In genomic region chr14:97697772-97698171, GRCh38 we compare ENCODE assay signal across 13 cellular contexts.
A peak's percentile ranks its signal among the peaks of the same experiment; 100 is the strongest.
DNase-seq lines count a peak whose midpoint lies in the region; ATAC-seq and TF ChIP-seq lines count a peak whose summit lies in the region.
"Had no signal": no experiment of that assay in that cellular context is flagged by ENCODE, and none has a peak within 500 bp of the region (broad histone marks: within the 10 kb centered on the region; RNA-seq: fewer than 3 reads in every experiment).

No MANE protein-coding gene starts in this region.

- no peaks in the 10 kb centered on the region for H3K27me3 Mint-ChIP-seq in activated T-cell treated with anti-CD3 and anti-CD28 coated beads, Interleukin-2, amount 50 U/mL, for 72 hours (ENCODE audit: low read depth)
- H3K27me3 Mint-ChIP-seq in natural killer cell (ENCODE audit: low read depth in 2 of 2): no peaks in the 10 kb centered on the region

- no peak for TF ChIP-seq CTCF in GM06990 (IDR thresholded peaks at IDR 0.05; ENCODE audit: insufficient read depth, low read length, poor library complexity, severe bottlenecking)
- no peak for TF ChIP-seq CTCF in natural killer cell (IDR thresholded peaks at IDR 0.05)
- no peak for TF ChIP-seq CTCF in RWPE1 (conservative IDR thresholded peaks at IDR 0.05; ENCODE audit: low read depth)

- H3K27me3 ChIP-seq in GM06990 (replicated peaks; ENCODE audit: control insufficient read depth, insufficient read depth, low read length): no peaks in the 10 kb centered on the region
- H3K27me3 ChIP-seq: SJCRH30 had no signal

- peak overlapping the region; percentile 59 to 77 for H3K4me3 Mint-ChIP-seq in activated T-cell treated with anti-CD3 and anti-CD28 coated beads, Interleukin-2, amount 50 U/mL, for 72 hours
- peak overlapping the region; percentile 75 for H3K4me3 Mint-ChIP-seq in natural killer cell
- H3K4me3 Mint-ChIP-seq: brain had no signal

- ATAC-seq in HG02798 (IDR thresholded peaks at IDR 0.05; ENCODE audit: poor library complexity, unreplicated experiment) (peak; percentile 49), natural killer cell (peak; percentile 95 to 100 (median 96))
- peak; percentile 87 to 92 for ATAC-seq in activated T-cell treated with anti-CD3 and anti-CD28 coated beads, Interleukin-2, amount 50 U/mL, for 72 hours (replicated peaks in 1 of 2)
- ATAC-seq: mucosa of descending colon had no signal

- peaks cover 38% of the 10 kb centered on the region for H3K4me1 Mint-ChIP-seq in activated T-cell treated with anti-CD3 and anti-CD28 coated beads, Interleukin-2, amount 50 U/mL, for 72 hours (ENCODE audit: low read depth)
- peaks cover 38 to 41% of the 10 kb centered on the region in 2 donors for H3K4me1 Mint-ChIP-seq in natural killer cell
- H3K4me1 Mint-ChIP-seq: brain had no signal

- H3K36me3 Mint-ChIP-seq in activated T-cell treated with anti-CD3 and anti-CD28 coated beads, Interleukin-2, amount 50 U/mL, for 72 hours (ENCODE audit: insufficient read depth in 2 of 2): peaks cover 8 to 11% of the 10 kb centered on the region in 2 donors
- peaks cover 9% of the 10 kb centered on the region for H3K36me3 Mint-ChIP-seq in natural killer cell
- H3K36me3 Mint-ChIP-seq: brain had no signal

- H3K9me3 Mint-ChIP-seq in activated T-cell treated with anti-CD3 and anti-CD28 coated beads, Interleukin-2, amount 50 U/mL, for 72 hours: peaks cover 7 to 15% of the 10 kb centered on the region in 2 donors
- peaks cover 0 to 5% of the 10 kb centered on the region in 2 donors for H3K9me3 Mint-ChIP-seq in natural killer cell

- H3K4me3 ChIP-seq in GM06990 (replicated peaks; ENCODE audit: low read depth, low read length): no peak overlapping the region
- H3K4me3 ChIP-seq: mucosa of descending colon, SJCRH30 had no signal

- H3K36me3 ChIP-seq in GM06990 (ENCODE audit: control insufficient read depth, insufficient read depth, low read length): no peaks in the 10 kb centered on the region
- H3K36me3 ChIP-seq: SJCRH30 had no signal

- DNase-seq in GM06990 (ENCODE audit: extremely low read depth, insufficient read length): peak; percentile 29
- peak; percentile 42 to 58 for DNase-seq in activated T-cell treated with anti-CD3 and anti-CD28 coated beads, Interleukin-2, amount 50 U/mL, for 72 hours
- peak; percentile 56 for DNase-seq in natural killer cell
- no peak for DNase-seq in erythroblast (lab: John Stamatoyannopoulos, UW)
- no peak for DNase-seq in NCI-H510A (lab: John Stamatoyannopoulos, UW)
- DNase-seq in RWPE1 (ENCODE audit: low spot score): no peak
- DNase-seq: EL, mucosa of descending colon, NCI-H1436, SJCRH30 had no signal

- POLR2A ChIA-PET in RWPE1 (lab: Yijun Ruan, JAX; ENCODE audit: low non-redundant PET): no interaction called here

- no peak for TF ChIP-seq POLR2A in erythroblast (IDR thresholded peaks at IDR 0.05; ENCODE audit: low read length)

- H3K27ac ChIP-seq in RWPE1: no peak overlapping the region
- H3K27ac ChIP-seq: C4-2B, SJCRH30 had no signal

- CTCF ChIA-PET in RWPE1 (lab: Yijun Ruan, JAX): no interaction called here

- H3K27ac Mint-ChIP-seq in activated T-cell treated with anti-CD3 and anti-CD28 coated beads, Interleukin-2, amount 50 U/mL, for 72 hours: peak overlapping the region; percentile 90
- H3K27ac Mint-ChIP-seq in natural killer cell: peak overlapping the region; percentile 81 to 82
- H3K27ac Mint-ChIP-seq: brain had no signal

- intact Hi-C loops in natural killer cell (cut with micrococcal nuclease): loop anchor here (1.0 kb wide), 1 partner anchor 9 kb away; no protein-coding TSS in a partner anchor

Comparison
In these comparisons a context has a peak if more than half of its experiments do, and no peak if none do; other contexts are left out.
1. DNase-seq: peak in GM06990 (single experiment), activated T-cell treated with anti-CD3 and anti-CD28 coated beads, Interleukin-2, amount 50 U/mL, for 72 hours (2 of 2) and natural killer cell (single experiment); none in erythroblast (0 of 2), NCI-H510A (single experiment) and RWPE1 (single experiment).
2. Peak in every context shown above with its lines, with median percentiles within 50 percentile points of each other: ATAC-seq.